Comparison of ENCODE assay signal across 1 cellular context in genomic region chr16:12601290-12601900, GRCh38.
TF ChIP-seq lines count a peak whose summit lies in the region.

No MANE protein-coding gene starts in this region.

TF ChIP-seq in HepG2, 621 proteins besides CTCF, POLR2A, EP300 and RAD21:
- TF ChIP-seq ZNF687 (CRISPR knock-in tag; IDR thresholded peaks at IDR 0.05) (peak; percentile 24; the same call in 1 of the 2 replicates), ZNF576 (CRISPR knock-in tag; IDR thresholded peaks at IDR 0.05) (0 out of 2 replicates have a peak, but pooled peaks have one; percentile 54), ZNF776 (CRISPR knock-in tag; IDR thresholded peaks at IDR 0.05) (0 out of 2 replicates have a peak, but pooled peaks have one; percentile 44), ZNF562 (CRISPR knock-in tag; IDR thresholded peaks at IDR 0.05; ENCODE audit: borderline replicate concordance) (no peak), NR0B2 (CRISPR knock-in tag; IDR thresholded peaks at IDR 0.05) (0 out of 2 replicates have a peak, but pooled peaks have one; percentile 19), HIVEP1 (CRISPR knock-in tag; IDR thresholded peaks at IDR 0.05) (0 out of 2 replicates have a peak, but pooled peaks have one; percentile 6)
TF ChIP-seq in HepG2: peak in this region for 5.
